In the genomic region with DNA sequence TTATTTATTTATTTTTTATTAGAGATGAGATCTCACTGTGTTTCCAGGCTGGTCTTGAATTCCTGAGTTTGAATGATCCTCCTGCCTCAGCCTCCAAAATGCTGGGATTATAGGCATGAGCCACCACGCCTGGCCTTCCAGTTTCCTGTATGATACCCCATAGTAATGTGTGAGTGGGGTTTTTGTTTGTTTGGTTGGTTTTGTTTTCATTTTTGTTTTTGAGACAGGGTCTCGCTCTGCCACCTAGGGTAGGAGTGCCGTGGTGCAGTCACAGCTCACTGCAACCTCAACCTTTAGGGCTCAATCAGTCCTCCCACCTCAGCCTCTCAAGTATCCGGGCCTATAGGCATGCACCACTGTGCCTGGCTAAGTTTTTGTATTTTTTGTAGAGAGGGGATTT, we compare ENCODE assay signal across 11 cellular contexts. TPM values are rescaled to one million over a fixed set of nuclear protein-coding genes. Genes with fewer than 3 reads are reported as not detected.
DNase-seq lines count a peak whose midpoint lies in the region; ATAC-seq, FAIRE-seq and TF ChIP-seq lines count a peak whose summit lies in the region.
"Had no signal": no experiment of that assay in that cellular context is flagged by ENCODE, and none has a peak within 500 bp of the region (broad histone marks: within the 10 kb centered on the region; RNA-seq: fewer than 3 reads in every experiment).

No MANE protein-coding gene starts in this region.

- no peaks in the 10 kb centered on the region; the same call in 2 of the 3 replicates for H3K36me3 ChIP-seq in K562 (ENCODE audit: control insufficient read depth, insufficient read depth, low read length)

- H3K9ac ChIP-seq in K562 (ENCODE audit: insufficient read depth in 1 of 2, low read depth in 2 of 2, low read length in 2 of 2), result no peak overlapping the region

- 0 out of 4 replicates have a peak, but pooled peaks of 1 of the 2 experiments have one; percentile 33 for TF ChIP-seq RAD21 in K562 (CRISPR knock-in tag; conservative IDR thresholded peaks at IDR 0.05 in 1 of 2, IDR thresholded peaks at IDR 0.05 in 1 of 2)

- no peak overlapping the region for H3K4me2 ChIP-seq in K562 (ENCODE audit: insufficient read depth, low read length)

- no TSS peak for BruUV-seq in K562 (replicated peaks; lab: Mats Ljungman, UMichigan)

- H3K9me3 ChIP-seq in K562 (replicated peaks; ENCODE audit: control insufficient read depth, insufficient read depth, low read depth, low read length), result no peaks in the 10 kb centered on the region

- TF ChIP-seq POLR2A in K562 (conservative IDR thresholded peaks at IDR 0.05), result no peak

- intact Hi-C loops in K562 (cut with micrococcal nuclease), result loop anchor here (5.0 kb wide), 2 partner anchors 102 to 417 kb away; no protein-coding TSS in a partner anchor
- intact Hi-C loops in cardiac septum (cut with DNase I), result no loop called here

- TF ChIP-seq EP300 in K562 (IDR thresholded peaks at IDR 0.05; ENCODE audit: low read length), result no peak

- ATAC-seq in GM18502 (IDR thresholded peaks at IDR 0.05; ENCODE audit: poor library complexity, unreplicated experiment) (peak; percentile 79), GM21390 (IDR thresholded peaks at IDR 0.05; ENCODE audit: unreplicated experiment) (peak; percentile 87), HG03175 (IDR thresholded peaks at IDR 0.05; ENCODE audit: unreplicated experiment) (peak; percentile 71), K562 (peak; percentile 67)

- H3K9me1 ChIP-seq in K562 (ENCODE audit: control insufficient read depth, insufficient read depth, low read length), result no peaks in the 10 kb centered on the region

- H4K20me1 ChIP-seq in K562 (replicated peaks; ENCODE audit: control insufficient read depth, insufficient read depth, low read length), result no peaks in the 10 kb centered on the region; the same call in 1 of the 2 replicates

- 0 out of 5 replicates have a peak, but pooled peaks cover 0 to 2% of the 10 kb centered on the region in 2 experiments for H3K4me1 ChIP-seq in K562 (replicated peaks in 1 of 2; ENCODE audit: control insufficient read depth in 2 of 2, insufficient read depth in 2 of 2, low read length in 2 of 2)

- in situ Hi-C loops in K562 (cut with MboI), result no loop called here

- peaks cover 9% of the 10 kb centered on the region; the same call in 2 of the 3 replicates for H3K79me2 ChIP-seq in K562 (ENCODE audit: control insufficient read depth, insufficient read depth, low read length)

- WGBS in K562 (ENCODE audit: insufficient coverage, low coverage, missing lambda C conversion rate), result 83% methylated on average over 4 of the region's 4 CpGs

- POLR2A ChIA-PET in K562 (lab: Yijun Ruan, JAX), result interaction anchor here (1.1 kb wide), 1 partner anchor 9 kb away, joined by 3 read pairs; no protein-coding TSS in a partner anchor

- no peak overlapping the region for H3K4me3 ChIP-seq in K562

- H3K27ac ChIP-seq in K562 (ENCODE audit: extremely low read depth, low read depth, low read length), result no peak overlapping the region
- H3K27ac ChIP-seq: HL-60 had no signal

- FAIRE-seq in K562 (lab: Jason Lieb, UNC), result peak; percentile 77

- CTCF ChIA-PET in K562 (lab: Yijun Ruan, JAX; ENCODE audit: low intra/inter-chr PET ratio), result no interaction called here

- DNase-seq in K562 (ENCODE audit: extremely low read depth in 1 of 4, low spot score in 3 of 4) (peak in 1 of 4 experiments; percentile 12), AG08396 (ENCODE audit: low spot score) (no peak), cardiac septum (ENCODE audit: low spot score) (no peak), HK-2 (ENCODE audit: unreplicated experiment) (no peak)
- DNase-seq in activated effector memory CD4-positive, alpha-beta T cell treated with Interleukin-2 at 50 U/mL for 16 hours, result no peak
- DNase-seq: activated gamma-delta T cell; effector CD4-positive, alpha-beta T cell had no signal

- H2AFZ ChIP-seq in K562 (ENCODE audit: low read depth, low read length), result no peak overlapping the region

- no peaks in the 10 kb centered on the region for H3K27me3 ChIP-seq in K562 (ENCODE audit: control insufficient read depth in 2 of 2, insufficient read depth in 2 of 2, low read length in 2 of 2)

- peak; percentile 41 to 50 (median 41); a peak in 3 of 6 replicates for TF ChIP-seq CTCF in K562 (IDR thresholded peaks at IDR 0.05 in 2 of 3, conservative IDR thresholded peaks at IDR 0.05 in 1 of 3; ENCODE audit: insufficient read depth in 2 of 3, low read depth in 1 of 3, low read length in 3 of 3)

TF ChIP-seq in K562, 482 proteins besides CTCF, POLR2A, EP300 and RAD21:
- TF ChIP-seq TAF7 (tag; IDR thresholded peaks at IDR 0.05), result no peak
- TF ChIP-seq HOXB6 (CRISPR knock-in tag; IDR thresholded peaks at IDR 0.05; ENCODE audit: borderline replicate concordance), result no peak
- TF ChIP-seq HMGN3 (IDR thresholded peaks at IDR 0.05; ENCODE audit: borderline replicate concordance, extremely low read depth, insufficient read length, low read depth, low read length), result no peak
- TF ChIP-seq, protein P1, sequence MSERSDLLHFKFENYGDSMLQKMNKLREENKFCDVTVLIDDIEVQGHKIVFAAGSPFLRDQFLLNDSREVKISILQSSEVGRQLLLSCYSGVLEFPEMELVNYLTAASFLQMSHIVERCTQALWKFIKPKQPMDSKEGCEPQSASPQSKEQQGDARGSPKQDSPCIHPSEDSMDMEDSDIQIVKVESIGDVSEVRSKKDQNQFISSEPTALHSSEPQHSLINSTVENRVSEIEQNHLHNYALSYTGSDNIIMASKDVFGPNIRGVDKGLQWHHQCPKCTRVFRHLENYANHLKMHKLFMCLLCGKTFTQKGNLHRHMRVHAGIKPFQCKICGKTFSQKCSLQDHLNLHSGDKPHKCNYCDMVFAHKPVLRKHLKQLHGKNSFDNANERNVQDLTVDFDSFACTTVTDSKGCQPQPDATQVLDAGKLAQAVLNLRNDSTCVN (CRISPR knock-in tag; IDR thresholded peaks at IDR 0.05), result no peak
- no peak for TF ChIP-seq ZBTB7A (IDR thresholded peaks at IDR 0.05; ENCODE audit: borderline replicate concordance, control insufficient read depth, low read depth, low read length)
- no peak for TF ChIP-seq HNRNPUL1 (IDR thresholded peaks at IDR 0.05; ENCODE audit: low read length)
- no peak for TF ChIP-seq NCOA2 (IDR thresholded peaks at IDR 0.05; ENCODE audit: partially characterized antibody in 2 of 2)
- TF ChIP-seq OTX1 (CRISPR knock-in tag; IDR thresholded peaks at IDR 0.05), result no peak
- no peak for TF ChIP-seq ZKSCAN8 (CRISPR knock-in tag; IDR thresholded peaks at IDR 0.05)
- TF ChIP-seq, protein P2, sequence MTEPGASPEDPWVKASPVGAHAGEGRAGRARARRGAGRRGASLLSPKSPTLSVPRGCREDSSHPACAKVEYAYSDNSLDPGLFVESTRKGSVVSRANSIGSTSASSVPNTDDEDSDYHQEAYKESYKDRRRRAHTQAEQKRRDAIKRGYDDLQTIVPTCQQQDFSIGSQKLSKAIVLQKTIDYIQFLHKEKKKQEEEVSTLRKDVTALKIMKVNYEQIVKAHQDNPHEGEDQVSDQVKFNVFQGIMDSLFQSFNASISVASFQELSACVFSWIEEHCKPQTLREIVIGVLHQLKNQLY (CRISPR knock-in tag; conservative IDR thresholded peaks at IDR 0.05), result no peak

RNA-seq across cellular contexts. Expression of gene GOLM2, which starts 30.9 kb away (rescaled TPM):
- 32.9 and 95.0 TPM in 2 replicates for total RNA-seq in K562 (2011; cell fraction: chromatin; rRNA removed; ENCODE audit: low replicate concordance)
- total RNA-seq in K562 (2011; cell fraction: nucleolus; rRNA removed), result 23.7 and 31.2 TPM in 2 replicates
- 41.3 and 69.3 TPM in 2 replicates for total RNA-seq in K562 (2011; cell fraction: nucleoplasm; rRNA removed)
- 30.8 and 33.2 TPM in 2 replicates for total RNA-seq in K562 (2014; rRNA removed)
- 44.6 and 48.0 TPM in 2 replicates for total RNA-seq in K562 (2014; rRNA removed; fragmentation: Illumina TruSeq; extraction: Trizol)
- total RNA-seq in K562 (2015; rRNA removed; fragmentation: Illumina TruSeq; extraction: Trizol), result 45.0 and 48.5 TPM in 2 replicates
- total RNA-seq in K562 (2021), result 33.4 and 37.6 TPM in 2 replicates
- 22.4 and 25.6 TPM in 2 replicates for polyA plus RNA-seq in K562 (2011; rRNA removed)
- polyA plus RNA-seq in K562 (2011; cell fraction: cytosol; rRNA removed), result 13.3 and 15.4 TPM in 2 replicates
- polyA plus RNA-seq in K562 (2011; cell fraction: nucleus; rRNA removed), result 10.0 and 10.6 TPM in 2 replicates
- 21.6 and 29.2 TPM in 2 replicates for polyA plus RNA-seq in K562 (2012)
- 28.5 and 33.8 TPM in 2 replicates for polyA plus RNA-seq in K562 (2014; fragmentation: Illumina TruSeq; extraction: Trizol)
- polyA plus RNA-seq in K562 (2014; fragmentation: Nextera tagmentation; extraction: Ambion mirVana), result 10 to 100 TPM in 1 of 2 experiments, 1 to 10 TPM in 1; 7.8 to 11.4 TPM
- 26.3 and 33.4 TPM in 2 replicates for polyA plus RNA-seq in K562 (2014; rRNA removed)
- polyA minus RNA-seq in K562 (2011; rRNA and poly(A)+ RNA removed), result 35.0 and 41.1 TPM in 2 replicates
- polyA minus RNA-seq in K562 (2011; cell fraction: cytosol; rRNA and poly(A)+ RNA removed), result 19.0 and 23.4 TPM in 2 replicates
- 14.0 and 20.2 TPM in 2 replicates for polyA minus RNA-seq in K562 (2011; cell fraction: nucleus; rRNA and poly(A)+ RNA removed)
- 36.8 TPM for total RNA-seq in cardiac septum
